Comparison of ENCODE assay signal across 29 cellular contexts in the genomic region with DNA sequence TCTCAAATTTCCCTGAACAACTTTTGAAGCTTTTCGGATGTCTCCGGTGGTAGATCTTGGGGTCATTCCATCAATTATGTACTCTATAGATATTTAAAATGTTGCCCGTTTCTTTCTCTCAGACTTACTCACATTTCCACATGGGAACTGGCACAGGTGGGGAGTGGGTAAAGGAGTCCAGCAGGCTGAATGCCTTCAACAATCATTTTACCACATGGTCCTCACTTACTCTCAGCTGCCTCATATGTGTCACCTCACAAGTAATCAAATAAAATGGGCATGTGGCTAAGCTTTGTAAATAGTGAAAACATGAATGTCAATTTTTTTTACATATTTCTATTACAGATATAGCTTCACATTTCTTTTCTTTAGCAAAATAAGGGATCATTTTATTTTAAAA. TPM values are rescaled to one million over a fixed set of nuclear protein-coding genes. Genes with fewer than 3 reads are reported as not detected.
DNase-seq lines count a peak whose midpoint lies in the region; ATAC-seq and TF ChIP-seq lines count a peak whose summit lies in the region.
"Had no signal": no experiment of that assay in that cellular context is flagged by ENCODE, and none has a peak within 500 bp of the region (broad histone marks: within the 10 kb centered on the region; RNA-seq: fewer than 3 reads in every experiment).

No MANE protein-coding gene starts in this region.

- peaks cover 2% of the 10 kb centered on the region; the same call in 1 of the 2 replicates for H3K36me3 ChIP-seq in GM06990 (ENCODE audit: control insufficient read depth, insufficient read depth, low read length)
- H3K36me3 ChIP-seq: colonic mucosa, prostate gland, stomach, tibial nerve had no signal

- H3K27me3 Mint-ChIP-seq in activated CD4-positive, alpha-beta T cell treated with anti-CD3 and anti-CD28 coated beads, Interleukin-2, amount 10 ng/mL, durations not matched to agents 24 days and 14 days = peaks cover 34% of the 10 kb centered on the region
- peaks cover 19% of the 10 kb centered on the region for H3K27me3 Mint-ChIP-seq in activated CD4-positive, alpha-beta T cell treated with anti-CD3 and anti-CD28 coated beads, Interleukin-2, amount 10 ng/mL, durations not matched to agents 7 days and 5 days
- H3K27me3 Mint-ChIP-seq in activated B cell treated with CpG ODN at 0.5 μM for 24 hours (no peaks in the 10 kb centered on the region), naive B cell (no peaks in the 10 kb centered on the region)

- CTCF ChIA-PET in activated CD4-positive, alpha-beta T cell treated with anti-CD3 and anti-CD28 coated beads, Interleukin-2, amount 10 ng/mL, durations not matched to agents 7 days and 5 days (lab: Charles Lee) = interaction anchor here (0.6 to 0.9 kb wide), 2 partner anchors 10 to 241 kb away, joined by 4 to 5 read pairs; no protein-coding TSS in a partner anchor
- CTCF ChIA-PET in activated B cell treated with CpG ODN at 0.5 μM for 24 hours (lab: Charles Lee) = interaction anchor here (0.8 to 1.5 kb wide), 5 partner anchors 15 to 205 kb away, joined by 3 to 5 read pairs (median 3); no protein-coding TSS in a partner anchor

- H3K4me3 Mint-ChIP-seq in activated CD4-positive, alpha-beta T cell treated with anti-CD3 and anti-CD28 coated beads, Interleukin-2, amount 10 ng/mL, durations not matched to agents 24 days and 14 days = peak overlapping the region; percentile 21
- no peak overlapping the region for H3K4me3 Mint-ChIP-seq in activated CD4-positive, alpha-beta T cell treated with anti-CD3 and anti-CD28 coated beads, Interleukin-2, amount 10 ng/mL, durations not matched to agents 7 days and 5 days
- H3K4me3 Mint-ChIP-seq in activated B cell treated with CpG ODN at 0.5 μM for 24 hours (peak overlapping the region; percentile 100), naive B cell (peak overlapping the region; percentile 87 to 100 (median 99))
- H3K4me3 Mint-ChIP-seq: activated naive CD4-positive, alpha-beta T cell treated with anti-CD3 and anti-CD28 coated beads, Interleukin-2, amount 10 ng/mL, durations not matched to agents 7 days and 5 days; endodermal cell had no signal

- peaks cover 4% of the 10 kb centered on the region for H3K9me3 Mint-ChIP-seq in activated CD4-positive, alpha-beta T cell treated with anti-CD3 and anti-CD28 coated beads, Interleukin-2, amount 10 ng/mL, durations not matched to agents 24 days and 14 days
- H3K9me3 Mint-ChIP-seq in activated CD4-positive, alpha-beta T cell treated with anti-CD3 and anti-CD28 coated beads, Interleukin-2, amount 10 ng/mL, durations not matched to agents 7 days and 5 days = no peaks in the 10 kb centered on the region
- H3K9me3 Mint-ChIP-seq in activated B cell treated with CpG ODN at 0.5 μM for 24 hours (no peaks in the 10 kb centered on the region), naive B cell (no peaks in the 10 kb centered on the region)
- H3K9me3 Mint-ChIP-seq: activated naive CD4-positive, alpha-beta T cell treated with anti-CD3 and anti-CD28 coated beads, Interleukin-2, amount 10 ng/mL, durations not matched to agents 7 days and 5 days; endodermal cell had no signal

- no peak for TF ChIP-seq CTCF in GM06990 (IDR thresholded peaks at IDR 0.05; ENCODE audit: insufficient read depth, low read length, poor library complexity, severe bottlenecking)
- TF ChIP-seq CTCF in activated B cell treated with CpG ODN at 0.5 μM for 24 hours (IDR thresholded peaks at IDR 0.05) = no peak

- H3K4me1 Mint-ChIP-seq in activated CD4-positive, alpha-beta T cell treated with anti-CD3 and anti-CD28 coated beads, Interleukin-2, amount 10 ng/mL, durations not matched to agents 24 days and 14 days = peaks cover 26% of the 10 kb centered on the region
- peaks cover 18% of the 10 kb centered on the region for H3K4me1 Mint-ChIP-seq in activated CD4-positive, alpha-beta T cell treated with anti-CD3 and anti-CD28 coated beads, Interleukin-2, amount 10 ng/mL, durations not matched to agents 7 days and 5 days
- peaks cover 72% of the 10 kb centered on the region for H3K4me1 Mint-ChIP-seq in activated B cell treated with CpG ODN at 0.5 μM for 24 hours
- peaks cover 72 to 82% (median 78%) of the 10 kb centered on the region in 3 donors for H3K4me1 Mint-ChIP-seq in naive B cell

- peak overlapping the region; percentile 64 for H3K4me3 ChIP-seq in GM06990 (replicated peaks; ENCODE audit: low read depth, low read length)
- H3K4me3 ChIP-seq: colonic mucosa, prostate gland, stomach had no signal

- H3K27me3 ChIP-seq in GM06990 (replicated peaks; ENCODE audit: control insufficient read depth, insufficient read depth, low read length) = no peaks in the 10 kb centered on the region
- H3K27me3 ChIP-seq: colonic mucosa, tibial nerve had no signal

- POLR2A ChIA-PET in activated CD4-positive, alpha-beta T cell treated with anti-CD3 and anti-CD28 coated beads, Interleukin-2, amount 10 ng/mL, durations not matched to agents 7 days and 5 days (lab: Charles Lee) = no interaction called here
- POLR2A ChIA-PET in activated B cell treated with CpG ODN at 0.5 μM for 24 hours (lab: Charles Lee) = interaction anchor here (0.6 to 15.2 kb wide), 42 partner anchors 8 to 1069 kb away, joined by 3 to 360 read pairs (median 5); a partner anchor contains a TSS

- ATAC-seq in activated B cell treated with CpG ODN at 0.5 μM for 24 hours (ENCODE audit: low read depth) (no peak), naive B cell (ENCODE audit: low read depth in 2 of 2) (peak; percentile 9 to 13)

- intact Hi-C loops in activated CD4-positive, alpha-beta T cell treated with anti-CD3 and anti-CD28 coated beads, Interleukin-2, amount 10 ng/mL, durations not matched to agents 24 days and 14 days (cut with micrococcal nuclease) = no loop called here
- intact Hi-C loops in activated B cell treated with CpG ODN at 0.5 μM for 24 hours (cut with micrococcal nuclease) = loop anchor here (1.0 to 2.0 kb wide), 4 partner anchors 10 to 34 kb away; no protein-coding TSS in a partner anchor

- no peak overlapping the region for H3K27ac Mint-ChIP-seq in activated CD4-positive, alpha-beta T cell treated with anti-CD3 and anti-CD28 coated beads, Interleukin-2, amount 10 ng/mL, durations not matched to agents 24 days and 14 days
- H3K27ac Mint-ChIP-seq in activated CD4-positive, alpha-beta T cell treated with anti-CD3 and anti-CD28 coated beads, Interleukin-2, amount 10 ng/mL, durations not matched to agents 7 days and 5 days = no peak overlapping the region
- H3K27ac Mint-ChIP-seq in activated B cell treated with CpG ODN at 0.5 μM for 24 hours (peak overlapping the region; percentile 100), naive B cell (peak overlapping the region; percentile 100)
- H3K27ac Mint-ChIP-seq: activated naive CD4-positive, alpha-beta T cell treated with anti-CD3 and anti-CD28 coated beads, Interleukin-2, amount 10 ng/mL, durations not matched to agents 7 days and 5 days had no signal

- H3K36me3 Mint-ChIP-seq in activated CD4-positive, alpha-beta T cell treated with anti-CD3 and anti-CD28 coated beads, Interleukin-2, amount 10 ng/mL, durations not matched to agents 24 days and 14 days (ENCODE audit: low read depth) = no peaks in the 10 kb centered on the region
- no peaks in the 10 kb centered on the region for H3K36me3 Mint-ChIP-seq in activated CD4-positive, alpha-beta T cell treated with anti-CD3 and anti-CD28 coated beads, Interleukin-2, amount 10 ng/mL, durations not matched to agents 7 days and 5 days (ENCODE audit: low read depth)
- peaks cover 64% of the 10 kb centered on the region for H3K36me3 Mint-ChIP-seq in activated B cell treated with CpG ODN at 0.5 μM for 24 hours (ENCODE audit: low read depth)
- H3K36me3 Mint-ChIP-seq in naive B cell = peaks cover 49 to 54% of the 10 kb centered on the region in 2 donors
- H3K36me3 Mint-ChIP-seq: activated naive CD4-positive, alpha-beta T cell treated with anti-CD3 and anti-CD28 coated beads, Interleukin-2, amount 10 ng/mL, durations not matched to agents 7 days and 5 days had no signal

- no peak for DNase-seq in activated CD4-positive, alpha-beta T cell treated with anti-CD3 and anti-CD28 coated beads, Interleukin-2, amount 10 ng/mL, durations not matched to agents 24 days and 14 days
- no peak for DNase-seq in activated CD4-positive, alpha-beta T cell treated with anti-CD3 and anti-CD28 coated beads, Interleukin-2, amount 10 ng/mL, durations not matched to agents 7 days and 5 days
- DNase-seq in GM06990 (ENCODE audit: extremely low read depth, insufficient read length) = no peak
- no peak for DNase-seq in activated B cell treated with CpG ODN at 0.5 μM for 24 hours
- no peak for DNase-seq in naive B cell
- no peak for DNase-seq in GF-D8 (lab: John Stamatoyannopoulos, UW)
- DNase-seq in DMS153 treated with DMSO at 0.1 percent for 48 hours (lab: John Stamatoyannopoulos, UW; ENCODE audit: unreplicated experiment) = no peak
- no peak for DNase-seq in dermis blood vessel endothelial cell
- DNase-seq: activated CD4-positive, alpha-beta T cell treated with anti-CD3 and anti-CD28 coated beads for 4 hours; activated naive CD4-positive, alpha-beta T cell treated with anti-CD3 and anti-CD28 coated beads, Interleukin-2, amount 10 ng/mL, durations not matched to agents 7 days and 5 days; AML-193; amygdala; Caco-2; colonic mucosa; DND-41; endodermal cell; foreskin fibroblast; GOT3; Kasumi-1; MV-4-11; NCI-H146; NCI-H2107; NCI-H446 treated with DMSO at 0.1 percent for 48 hours; stimulated activated CD4-positive, alpha-beta T cell treated with anti-CD3 and anti-CD28 coated beads, Interleukin-15, amount 100 ng/mL, for 24 hours; stomach had no signal

RNA-seq across cellular contexts. Expression of a gene that starts 0.7 kb away (rescaled TPM):
- total RNA-seq in activated CD4-positive, alpha-beta T cell treated with anti-CD3 and anti-CD28 coated beads, Interleukin-2, amount 10 ng/mL, durations not matched to agents 24 days and 14 days = 3.6 and 4.0 TPM in 2 replicates
- total RNA-seq in activated CD4-positive, alpha-beta T cell treated with anti-CD3 and anti-CD28 coated beads, Interleukin-2, amount 10 ng/mL, durations not matched to agents 7 days and 5 days = 1 to 10 TPM; 4.7 to 5.2 TPM
- total RNA-seq in activated B cell treated with CpG ODN at 0.5 μM for 24 hours (628 and 664 TPM in 2 replicates), dermis blood vessel endothelial cell (not detected in 2 replicates)
- polyA plus RNA-seq in naive B cell (ENCODE audit: low read depth in 6 of 6) = 1,000 to 10,000 TPM in 2 of 6 donors, 100 to 1,000 TPM in 4; 309 to 1,253 (median 783) TPM
- total RNA-seq: A172, Caco-2, lung microvascular endothelial cell had no signal

RNA-seq across cellular contexts. Expression of a gene that starts 28.6 kb away (rescaled TPM):
- 1.5 and 1.6 TPM in 2 replicates for total RNA-seq in activated CD4-positive, alpha-beta T cell treated with anti-CD3 and anti-CD28 coated beads, Interleukin-2, amount 10 ng/mL, durations not matched to agents 24 days and 14 days
- total RNA-seq in activated CD4-positive, alpha-beta T cell treated with anti-CD3 and anti-CD28 coated beads, Interleukin-2, amount 10 ng/mL, durations not matched to agents 7 days and 5 days = 10 to 100 TPM; 24.1 to 26.0 TPM
- total RNA-seq in activated B cell treated with CpG ODN at 0.5 μM for 24 hours = 262 and 310 TPM in 2 replicates
- polyA plus RNA-seq in naive B cell (ENCODE audit: low read depth in 6 of 6) = 1,000 to 10,000 TPM in 5 of 6 donors, 100 to 1,000 TPM in 1; 140 to 2,258 (median 1,433) TPM
- total RNA-seq in dermis blood vessel endothelial cell = not detected in 2 replicates
- total RNA-seq: A172, Caco-2 had no signal

RNA-seq across cellular contexts. Expression of a gene that starts 48.2 kb away (rescaled TPM):
- total RNA-seq in activated CD4-positive, alpha-beta T cell treated with anti-CD3 and anti-CD28 coated beads, Interleukin-2, amount 10 ng/mL, durations not matched to agents 24 days and 14 days = 14.2 and 15.0 TPM in 2 replicates
- 10 to 100 TPM; 51.4 to 55.9 TPM for total RNA-seq in activated CD4-positive, alpha-beta T cell treated with anti-CD3 and anti-CD28 coated beads, Interleukin-2, amount 10 ng/mL, durations not matched to agents 7 days and 5 days
- total RNA-seq in activated B cell treated with CpG ODN at 0.5 μM for 24 hours = 621 and 630 TPM in 2 replicates
- 1,000 to 10,000 TPM; 2,451 to 5,170 (median 4,939) TPM for polyA plus RNA-seq in naive B cell (ENCODE audit: low read depth in 6 of 6)
- 0.17 TPM in 1 of 2 replicates, not detected in the other for total RNA-seq in dermis blood vessel endothelial cell
- total RNA-seq: Caco-2 had no signal

Comparison
In these comparisons a context has a peak if more than half of its experiments do, and no peak if none do; other contexts are left out.
1. H3K27ac Mint-ChIP-seq: peak in activated B cell treated with CpG ODN at 0.5 μM for 24 hours (single experiment) and naive B cell (6 of 6); none in activated CD4-positive, alpha-beta T cell treated with anti-CD3 and anti-CD28 coated beads, Interleukin-2, amount 10 ng/mL, durations not matched to agents 24 days and 14 days (single experiment) and activated CD4-positive, alpha-beta T cell treated with anti-CD3 and anti-CD28 coated beads, Interleukin-2, amount 10 ng/mL, durations not matched to agents 7 days and 5 days (single experiment).
2. RNA of a gene that starts 0.7 kb away (total RNA-seq): 628 to 664 TPM in activated B cell treated with CpG ODN at 0.5 μM for 24 hours; 4.7 to 5.2 TPM in activated CD4-positive, alpha-beta T cell treated with anti-CD3 and anti-CD28 coated beads, Interleukin-2, amount 10 ng/mL, durations not matched to agents 7 days and 5 days, 3.6 to 4.0 TPM in activated CD4-positive, alpha-beta T cell treated with anti-CD3 and anti-CD28 coated beads, Interleukin-2, amount 10 ng/mL, durations not matched to agents 24 days and 14 days and not detected in dermis blood vessel endothelial cell; every median in the first group is over 100 times any median in the second.
3. RNA of a gene that starts 48.2 kb away (total RNA-seq): 621 to 630 TPM in activated B cell treated with CpG ODN at 0.5 μM for 24 hours, 51.4 to 55.9 TPM in activated CD4-positive, alpha-beta T cell treated with anti-CD3 and anti-CD28 coated beads, Interleukin-2, amount 10 ng/mL, durations not matched to agents 7 days and 5 days and 14.2 to 15.0 TPM in activated CD4-positive, alpha-beta T cell treated with anti-CD3 and anti-CD28 coated beads, Interleukin-2, amount 10 ng/mL, durations not matched to agents 24 days and 14 days; 0.17 TPM in dermis blood vessel endothelial cell; every median in the first group is over 10 times any median in the second.